In genomic region chr12:53102883-53103807, GRCh38 we compare ENCODE assay signal across 8 cellular contexts. TPM values are rescaled to one million over a fixed set of nuclear protein-coding genes. Genes with fewer than 3 reads are reported as not detected.
DNase-seq lines count a peak whose midpoint lies in the region; ATAC-seq lines count a peak whose summit lies in the region.

Gene SOAT2 (plus strand): TSS chr12:53103486. CDS start chr12:53103578, 92 bp downstream.

- no peaks in the 10 kb centered on the region for H3K36me3 ChIP-seq in H7 (replicated peaks; ENCODE audit: control insufficient read depth, insufficient read depth, low read length)

- POLR2A ChIA-PET in activated naive CD8-positive, alpha-beta T cell treated with anti-CD3 and anti-CD28 coated beads, Interleukin-2, amount 10 ng/mL, durations not matched to agents 7 days and 5 days (lab: Charles Lee), result interaction anchor here (0.5 to 3.1 kb wide), 24 partner anchors 18 to 396 kb away, joined by 3 to 32 read pairs (median 4); partner anchors contain the start of genes AAAS, CSAD, EIF4B and ESPL1

- peak; percentile 49 for ATAC-seq in GM21390 (IDR thresholded peaks at IDR 0.05; ENCODE audit: unreplicated experiment)
- ATAC-seq in activated naive CD8-positive, alpha-beta T cell treated with anti-CD3 and anti-CD28 coated beads, Interleukin-2, amount 10 ng/mL, durations not matched to agents 7 days and 5 days (ENCODE audit: low read depth), result peak; percentile 84

- H3K4me1 Mint-ChIP-seq in activated naive CD8-positive, alpha-beta T cell treated with anti-CD3 and anti-CD28 coated beads, Interleukin-2, amount 10 ng/mL, durations not matched to agents 7 days and 5 days, result peaks cover 57% of the 10 kb centered on the region

- no peak within 1 kb of the TSS for H3K4me3 ChIP-seq in H7 (ENCODE audit: insufficient read depth, low read depth, low read length)

- peak within 1 kb of the TSS; percentile 69 for H3K4me3 Mint-ChIP-seq in activated naive CD8-positive, alpha-beta T cell treated with anti-CD3 and anti-CD28 coated beads, Interleukin-2, amount 10 ng/mL, durations not matched to agents 7 days and 5 days

- H3K9me3 Mint-ChIP-seq in activated naive CD8-positive, alpha-beta T cell treated with anti-CD3 and anti-CD28 coated beads, Interleukin-2, amount 10 ng/mL, durations not matched to agents 7 days and 5 days, result no peaks in the 10 kb centered on the region

- peak within 1 kb of the TSS; percentile 94 for H3K27ac Mint-ChIP-seq in activated naive CD8-positive, alpha-beta T cell treated with anti-CD3 and anti-CD28 coated beads, Interleukin-2, amount 10 ng/mL, durations not matched to agents 7 days and 5 days

- peak; percentile 7 for DNase-seq in NCI-H2107 (lab: John Stamatoyannopoulos, UW)
- peak; percentile 62 for DNase-seq in activated naive CD8-positive, alpha-beta T cell treated with anti-CD3 and anti-CD28 coated beads, Interleukin-2, amount 10 ng/mL, durations not matched to agents 7 days and 5 days
- peak; percentile 23 to 36 for DNase-seq in stimulated activated CD4-positive, alpha-beta T cell treated with anti-CD3 and anti-CD28 coated beads, Interleukin-4, amount 100 ng/mL, for 4 hours
- DNase-seq in NCI-H226, result no peak
- DNase-seq in NCI-H128 (lab: John Stamatoyannopoulos, UW; ENCODE audit: unreplicated experiment), result no peak
- DNase-seq in H7, result no peak
- DNase-seq in NCI-H446 treated with DMSO at 0.1 percent for 48 hours (lab: John Stamatoyannopoulos, UW), result no peak

- peaks cover 11% of the 10 kb centered on the region for H3K27me3 ChIP-seq in H7 (ENCODE audit: control insufficient read depth, insufficient read depth, low read length)

- H3K36me3 Mint-ChIP-seq in activated naive CD8-positive, alpha-beta T cell treated with anti-CD3 and anti-CD28 coated beads, Interleukin-2, amount 10 ng/mL, durations not matched to agents 7 days and 5 days, result peaks cover 16% of the 10 kb centered on the region

- no peaks in the 10 kb centered on the region for H3K27me3 Mint-ChIP-seq in activated naive CD8-positive, alpha-beta T cell treated with anti-CD3 and anti-CD28 coated beads, Interleukin-2, amount 10 ng/mL, durations not matched to agents 7 days and 5 days

RNA-seq across cellular contexts. Expression of gene SOAT2, which starts in this region (rescaled TPM):
- 10 to 100 TPM in 1 of 2 experiments, 1 to 10 TPM in 1; 9.8 to 10.4 TPM for total RNA-seq in activated naive CD8-positive, alpha-beta T cell treated with anti-CD3 and anti-CD28 coated beads, Interleukin-2, amount 10 ng/mL, durations not matched to agents 7 days and 5 days
- total RNA-seq in H7 (2014; rRNA removed; shearing (Covaris generic)), result not detected in 2 replicates

Comparison
In these comparisons a context has a peak if more than half of its experiments do, and no peak if none do; other contexts are left out.
1. RNA of gene SOAT2 (total RNA-seq): 9.8 to 10.4 TPM in activated naive CD8-positive, alpha-beta T cell treated with anti-CD3 and anti-CD28 coated beads, Interleukin-2, amount 10 ng/mL, durations not matched to agents 7 days and 5 days; not detected in H7; every median in the first group is over 10 times any median in the second.
2. DNase-seq: peak in NCI-H2107 (single experiment), activated naive CD8-positive, alpha-beta T cell treated with anti-CD3 and anti-CD28 coated beads, Interleukin-2, amount 10 ng/mL, durations not matched to agents 7 days and 5 days (single experiment) and stimulated activated CD4-positive, alpha-beta T cell treated with anti-CD3 and anti-CD28 coated beads, Interleukin-4, amount 100 ng/mL, for 4 hours (2 of 2); none in NCI-H226 (single experiment), NCI-H128 (single experiment), H7 (single experiment) and NCI-H446 treated with DMSO at 0.1 percent for 48 hours (single experiment).